9 cellular contexts compared by ENCODE assay signal in genomic region chr9:129321511-129322021, GRCh38.
A peak's percentile ranks its signal among the peaks of the same experiment; 100 is the strongest.
DNase-seq lines count a peak whose midpoint lies in the region; ATAC-seq and TF ChIP-seq lines count a peak whose summit lies in the region.
"Had no signal": no experiment of that assay in that cellular context is flagged by ENCODE, and none has a peak within 500 bp of the region (broad histone marks: within the 10 kb centered on the region; RNA-seq: fewer than 3 reads in every experiment).

No MANE protein-coding gene starts in this region.

- no peak for ATAC-seq in activated naive CD8-positive, alpha-beta T cell treated with anti-CD3 and anti-CD28 coated beads, Interleukin-2, amount 50 U/mL, for 24 hours
- ATAC-seq in naive B cell (ENCODE audit: low read depth in 2 of 2) (no peak), upper lobe of left lung (ENCODE audit: low FRiP score in 2 of 2) (no peak)

- TF ChIP-seq CTCF in upper lobe of left lung (IDR thresholded peaks at IDR 0.05) (no peak), neural progenitor cell (IDR thresholded peaks at IDR 0.05) (no peak)

- no peaks in the 10 kb centered on the region for H3F3A ChIP-seq in neural progenitor cell (ENCODE audit: low read depth)

- no peak for DNase-seq in activated naive CD8-positive, alpha-beta T cell treated with anti-CD3 and anti-CD28 coated beads for 36 hours
- no peak for DNase-seq in activated naive CD8-positive, alpha-beta T cell treated with anti-CD3 and anti-CD28 coated beads, Interleukin-2, amount 50 U/mL, for 24 hours
- DNase-seq in naive B cell, result no peak
- DNase-seq in upper lobe of left lung, result peak in 1 of 2 donors; percentile 19
- no peak for DNase-seq in neural progenitor cell (ENCODE audit: low spot score)
- no peak for DNase-seq in AML-193 (lab: John Stamatoyannopoulos, UW)
- no peak for DNase-seq in AG20443 (ENCODE audit: low spot score)
- DNase-seq: COR-L47 had no signal

- H3K27me3 ChIP-seq in upper lobe of left lung (no peaks in the 10 kb centered on the region), neural progenitor cell (no peaks in the 10 kb centered on the region)

- H3K4me2 ChIP-seq in neural progenitor cell, result no peak overlapping the region

- no peaks in the 10 kb centered on the region for H3K79me2 ChIP-seq in neural progenitor cell (ENCODE audit: low read depth)

- no peaks in the 10 kb centered on the region for H4K20me1 ChIP-seq in neural progenitor cell (ENCODE audit: low read depth)

- 91 to 96% methylated on average over 10 to 11 of the region's 11 CpGs for WGBS in upper lobe of left lung, 2 donors

- H3K9me3 Mint-ChIP-seq in activated naive CD8-positive, alpha-beta T cell treated with anti-CD3 and anti-CD28 coated beads for 36 hours, result no peaks in the 10 kb centered on the region
- H3K9me3 Mint-ChIP-seq in activated naive CD8-positive, alpha-beta T cell treated with anti-CD3 and anti-CD28 coated beads, Interleukin-2, amount 50 U/mL, for 24 hours, result no peaks in the 10 kb centered on the region
- H3K9me3 Mint-ChIP-seq in dendritic cell treated with granulocyte-macrophage colony-stimulating factor and Interleukin-4, amounts not matched to agents 40 ng/mL and 50 ng/mL, for 4 days, result no peaks in the 10 kb centered on the region
- no peaks in the 10 kb centered on the region for H3K9me3 Mint-ChIP-seq in naive B cell
- H3K9me3 Mint-ChIP-seq in neural progenitor cell, result no peaks in the 10 kb centered on the region

- TF ChIP-seq EP300 in upper lobe of left lung (IDR thresholded peaks at IDR 0.05), result no peak

- H3K4me1 ChIP-seq in upper lobe of left lung (peaks cover 29 to 62% (median 39%) of the 10 kb centered on the region in 4 donors), neural progenitor cell (peaks cover 8% of the 10 kb centered on the region)

- H3K27ac ChIP-seq in upper lobe of left lung, result peak overlapping the region; percentile 77 to 91 (median 85)
- no peak overlapping the region for H3K27ac ChIP-seq in neural progenitor cell

- no peak for TF ChIP-seq POLR2A in upper lobe of left lung (IDR thresholded peaks at IDR 0.05)

- H3K36me3 ChIP-seq in upper lobe of left lung (no peaks in the 10 kb centered on the region), neural progenitor cell (no peaks in the 10 kb centered on the region)

- H3K27ac Mint-ChIP-seq in activated naive CD8-positive, alpha-beta T cell treated with anti-CD3 and anti-CD28 coated beads for 36 hours, result no peak overlapping the region
- no peak overlapping the region for H3K27ac Mint-ChIP-seq in activated naive CD8-positive, alpha-beta T cell treated with anti-CD3 and anti-CD28 coated beads, Interleukin-2, amount 50 U/mL, for 24 hours
- H3K27ac Mint-ChIP-seq in dendritic cell treated with granulocyte-macrophage colony-stimulating factor and Interleukin-4, amounts not matched to agents 40 ng/mL and 50 ng/mL, for 4 days, result peak overlapping the region; percentile 90
- peak overlapping the region in 1 of 6 donors; percentile 9 for H3K27ac Mint-ChIP-seq in naive B cell
- no peak overlapping the region for H3K27ac Mint-ChIP-seq in neural progenitor cell

- H3K36me3 Mint-ChIP-seq in activated naive CD8-positive, alpha-beta T cell treated with anti-CD3 and anti-CD28 coated beads for 36 hours, result no peaks in the 10 kb centered on the region
- no peaks in the 10 kb centered on the region for H3K36me3 Mint-ChIP-seq in activated naive CD8-positive, alpha-beta T cell treated with anti-CD3 and anti-CD28 coated beads, Interleukin-2, amount 50 U/mL, for 24 hours (ENCODE audit: low read depth)
- no peaks in the 10 kb centered on the region for H3K36me3 Mint-ChIP-seq in dendritic cell treated with granulocyte-macrophage colony-stimulating factor and Interleukin-4, amounts not matched to agents 40 ng/mL and 50 ng/mL, for 4 days (ENCODE audit: low read depth)
- H3K36me3 Mint-ChIP-seq in naive B cell (no peaks in the 10 kb centered on the region), neural progenitor cell (no peaks in the 10 kb centered on the region)

- peak overlapping the region; percentile 29 for H3K4me3 Mint-ChIP-seq in activated naive CD8-positive, alpha-beta T cell treated with anti-CD3 and anti-CD28 coated beads for 36 hours
- H3K4me3 Mint-ChIP-seq in activated naive CD8-positive, alpha-beta T cell treated with anti-CD3 and anti-CD28 coated beads, Interleukin-2, amount 50 U/mL, for 24 hours, result no peak overlapping the region
- H3K4me3 Mint-ChIP-seq in dendritic cell treated with granulocyte-macrophage colony-stimulating factor and Interleukin-4, amounts not matched to agents 40 ng/mL and 50 ng/mL, for 4 days, result peak overlapping the region; percentile 83
- H3K4me3 Mint-ChIP-seq in naive B cell (peak overlapping the region in 7 of 8 donors; percentile 6 to 79 (median 68)), neural progenitor cell (no peak overlapping the region)

- H3K9ac ChIP-seq in neural progenitor cell, result no peak overlapping the region

- peaks cover 20% of the 10 kb centered on the region for H3K4me1 Mint-ChIP-seq in activated naive CD8-positive, alpha-beta T cell treated with anti-CD3 and anti-CD28 coated beads for 36 hours
- H3K4me1 Mint-ChIP-seq in activated naive CD8-positive, alpha-beta T cell treated with anti-CD3 and anti-CD28 coated beads, Interleukin-2, amount 50 U/mL, for 24 hours, result peaks cover 25% of the 10 kb centered on the region
- H3K4me1 Mint-ChIP-seq in dendritic cell treated with granulocyte-macrophage colony-stimulating factor and Interleukin-4, amounts not matched to agents 40 ng/mL and 50 ng/mL, for 4 days (ENCODE audit: low read depth), result peaks cover 78% of the 10 kb centered on the region
- H3K4me1 Mint-ChIP-seq in naive B cell, result peaks cover 8 to 14% (median 9%) of the 10 kb centered on the region in 3 donors
- peaks cover 56% of the 10 kb centered on the region for H3K4me1 Mint-ChIP-seq in neural progenitor cell

- no peaks in the 10 kb centered on the region for H3K27me3 Mint-ChIP-seq in activated naive CD8-positive, alpha-beta T cell treated with anti-CD3 and anti-CD28 coated beads for 36 hours
- peaks cover 2% of the 10 kb centered on the region for H3K27me3 Mint-ChIP-seq in activated naive CD8-positive, alpha-beta T cell treated with anti-CD3 and anti-CD28 coated beads, Interleukin-2, amount 50 U/mL, for 24 hours
- no peaks in the 10 kb centered on the region for H3K27me3 Mint-ChIP-seq in dendritic cell treated with granulocyte-macrophage colony-stimulating factor and Interleukin-4, amounts not matched to agents 40 ng/mL and 50 ng/mL, for 4 days
- H3K27me3 Mint-ChIP-seq in naive B cell, result peaks cover 8 to 35% (median 26%) of the 10 kb centered on the region in 3 donors
- H3K27me3 Mint-ChIP-seq in neural progenitor cell (ENCODE audit: insufficient read depth, low read depth), result peaks cover 12% of the 10 kb centered on the region

- H3K9me3 ChIP-seq in upper lobe of left lung (no peaks in the 10 kb centered on the region), neural progenitor cell (ENCODE audit: low read depth) (no peaks in the 10 kb centered on the region)

- H3K4me3 ChIP-seq in upper lobe of left lung (peak overlapping the region in 3 of 4 donors; percentile 26 to 53 (median 45)), neural progenitor cell (no peak overlapping the region)

- intact Hi-C loops in dendritic cell treated with granulocyte-macrophage colony-stimulating factor and Interleukin-4, amounts not matched to agents 40 ng/mL and 50 ng/mL, for 4 days (cut with micrococcal nuclease), result loop anchor here (2.0 kb wide), 1 partner anchor 61 kb away; no protein-coding TSS in a partner anchor

- no peak overlapping the region for H2AFZ ChIP-seq in neural progenitor cell (replicated peaks)

Comparison
In these comparisons a context has a peak if more than half of its experiments do, and no peak if none do; other contexts are left out.
1. H3K4me3 Mint-ChIP-seq: peak in activated naive CD8-positive, alpha-beta T cell treated with anti-CD3 and anti-CD28 coated beads for 36 hours (single experiment), dendritic cell treated with granulocyte-macrophage colony-stimulating factor and Interleukin-4, amounts not matched to agents 40 ng/mL and 50 ng/mL, for 4 days (single experiment) and naive B cell (7 of 8); none in activated naive CD8-positive, alpha-beta T cell treated with anti-CD3 and anti-CD28 coated beads, Interleukin-2, amount 50 U/mL, for 24 hours (single experiment) and neural progenitor cell (single experiment).